In genomic region chr4:86451560-86452322, GRCh38 we compare ENCODE assay signal across 9 cellular contexts.
DNase-seq lines count a peak whose midpoint lies in the region; ATAC-seq, FAIRE-seq and TF ChIP-seq lines count a peak whose summit lies in the region.
"Had no signal": no experiment of that assay in that cellular context is flagged by ENCODE, and none has a peak within 500 bp of the region (broad histone marks: within the 10 kb centered on the region; RNA-seq: fewer than 3 reads in every experiment).

No MANE protein-coding gene starts in this region.

- intact Hi-C loops in left colon (cut with DNase I, micrococcal nuclease) = no loop called here

- TF ChIP-seq CTCF in D721Med (IDR thresholded peaks at IDR 0.05; ENCODE audit: insufficient read depth, missing control alignments) = no peak

- H3K4me1 ChIP-seq in adipocyte (ENCODE audit: control insufficient read depth, insufficient read depth, low read length) = peaks cover 21% of the 10 kb centered on the region
- peaks cover 16% of the 10 kb centered on the region for H3K4me1 ChIP-seq in stomach smooth muscle (ENCODE audit: control insufficient read depth, insufficient read depth, low read length)

- peak overlapping the region; percentile 78 for H3K9ac ChIP-seq in adipocyte (ENCODE audit: low read length)
- peak overlapping the region in 1 of 2 donors; percentile 81 for H3K9ac ChIP-seq in stomach smooth muscle (ENCODE audit: low read length in 2 of 2)

- H3K36me3 ChIP-seq in adipocyte (ENCODE audit: control insufficient read depth, insufficient read depth, low read length, severe bottlenecking) (no peaks in the 10 kb centered on the region), stomach smooth muscle (ENCODE audit: control insufficient read depth in 2 of 2, insufficient read depth in 2 of 2, low read length in 2 of 2) (no peaks in the 10 kb centered on the region)

- in situ Hi-C loops in KBM-7 (cut with MboI; ENCODE audit: low pct_unique_long_range_greater_than_20kb, low sequenced_read_pairs) = no loop called here

- H3K9me3 ChIP-seq in adipocyte (ENCODE audit: control insufficient read depth, low read length) (no peaks in the 10 kb centered on the region), stomach smooth muscle (ENCODE audit: control insufficient read depth in 2 of 2, low read length in 2 of 2) (no peaks in the 10 kb centered on the region)

- H3K27me3 ChIP-seq in adipocyte (replicated peaks; ENCODE audit: control insufficient read depth, insufficient read depth, low read length) (no peaks in the 10 kb centered on the region), stomach smooth muscle (ENCODE audit: control insufficient read depth in 1 of 2, insufficient read depth in 2 of 2, low read length in 2 of 2) (no peaks in the 10 kb centered on the region)

- H3K4me3 ChIP-seq in adipocyte (ENCODE audit: low read length) (peak overlapping the region; percentile 77), stomach smooth muscle (ENCODE audit: low read length in 2 of 2) (peak overlapping the region; percentile 3 to 87)

- H3K27ac ChIP-seq in stomach smooth muscle (ENCODE audit: low read length) = peak overlapping the region; percentile 87

- no peak for FAIRE-seq in D721Med (lab: Jason Lieb, UNC)

- DNase-seq in HK-2 (ENCODE audit: unreplicated experiment) (peak; percentile 9), adipocyte (ENCODE audit: low read depth) (peak; percentile 46), hepatic stellate cell (ENCODE audit: low spot score) (peak; percentile 18), KBM-7 (no peak), left colon (no peak), D721Med (ENCODE audit: insufficient read length, low spot score) (no peak)
- DNase-seq: activated gamma-delta T cell treated with Interleukin-2 at 50 U/mL for 16 hours had no signal

- no peak for ATAC-seq in HG03095 (IDR thresholded peaks at IDR 0.05; ENCODE audit: unreplicated experiment)
- ATAC-seq in left colon = no peak

Comparison
In these comparisons a context has a peak if more than half of its experiments do, and no peak if none do; other contexts are left out.
1. DNase-seq: peak in HK-2 (single experiment), adipocyte (single experiment) and hepatic stellate cell (single experiment); none in KBM-7 (single experiment), left colon (0 of 2) and D721Med (single experiment).